In the genomic region with DNA sequence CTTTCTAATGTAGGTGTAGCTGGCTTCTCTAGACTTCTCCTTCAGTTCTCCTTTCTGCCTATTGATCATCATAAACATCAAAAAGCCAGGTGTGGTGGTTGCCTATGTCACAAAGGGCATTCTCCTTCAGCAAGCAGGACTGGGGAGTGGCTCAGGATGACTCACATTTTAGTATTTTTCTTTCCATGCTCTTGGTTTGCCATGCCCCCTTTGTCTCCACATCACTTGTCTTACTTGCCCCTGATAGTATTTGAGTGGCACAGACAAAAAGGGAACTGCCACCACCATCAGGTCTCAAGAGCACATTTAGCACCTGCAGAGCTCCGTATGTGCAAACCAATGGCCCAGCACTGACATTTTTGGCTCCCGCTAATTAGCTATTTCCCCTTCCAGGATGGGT, we compare ENCODE assay signal across 1 cellular context.
A peak's percentile ranks its signal among the peaks of the same experiment; 100 is the strongest.
TF ChIP-seq lines count a peak whose summit lies in the region.

No MANE protein-coding gene starts in this region.

TF ChIP-seq in endothelial cell of umbilical vein, 7 proteins besides CTCF, POLR2A, EP300 and RAD21:
- TF ChIP-seq EZH2 (IDR thresholded peaks at IDR 0.05; ENCODE audit: borderline replicate concordance, low read depth, low read length, severe bottlenecking) (no peak), JUN (IDR thresholded peaks at IDR 0.05; ENCODE audit: borderline replicate concordance, insufficient read depth, insufficient read length, low read depth) (peak; percentile 21)
